Comparison of ENCODE assay signal across 26 cellular contexts in genomic region chr14:72782182-72782508, GRCh38.
DNase-seq lines count a peak whose midpoint lies in the region; ATAC-seq and TF ChIP-seq lines count a peak whose summit lies in the region.
"Had no signal": no experiment of that assay in that cellular context is flagged by ENCODE, and none has a peak within 500 bp of the region (broad histone marks: within the 10 kb centered on the region; RNA-seq: fewer than 3 reads in every experiment).

No MANE protein-coding gene starts in this region.

- H3K4me3 ChIP-seq in AG04450 (ENCODE audit: low read depth, low read length) (no peak overlapping the region), IMR-90 (ENCODE audit: insufficient read depth, low read depth, low read length) (no peak overlapping the region), fibroblast of lung (replicated peaks in 1 of 4; ENCODE audit: control extremely low read depth in 1 of 4, insufficient read depth in 1 of 4, low read depth in 3 of 4, low read length in 4 of 4) (no peak overlapping the region)
- H3K4me3 ChIP-seq: heart right ventricle, tibial nerve had no signal

- H3K4me1 ChIP-seq in IMR-90 (ENCODE audit: control insufficient read depth, insufficient read depth, low read length) (peaks cover 12% of the 10 kb centered on the region), fibroblast of lung (ENCODE audit: control insufficient read depth, extremely low read depth, insufficient read depth, low read length) (peaks cover 9% of the 10 kb centered on the region)
- H3K4me1 ChIP-seq: tibial nerve had no signal

- peak overlapping the region; percentile 33; the same call in 1 of the 2 replicates for H4K5ac ChIP-seq in IMR-90 (ENCODE audit: low read depth, low read length)

- H3K4ac ChIP-seq in IMR-90 (ENCODE audit: low read depth, low read length) = peak overlapping the region; percentile 27

- 0 out of 3 replicates have a peak overlapping the region, but pooled peaks have one; percentile 26 for H2BK15ac ChIP-seq in IMR-90 (ENCODE audit: low read depth, low read length)

- POLR2A ChIA-PET in AG04450 (lab: Yijun Ruan, JAX) = interaction anchor here (0.5 to 2.0 kb wide), 2 partner anchors 20 to 39 kb away, joined by 3 to 6 read pairs; no protein-coding TSS in a partner anchor
- POLR2A ChIA-PET in IMR-90 (lab: Charles Lee; ENCODE audit: unreplicated experiment) = no interaction called here

- no peaks in the 10 kb centered on the region for H3K27me3 ChIP-seq in AG04450 (ENCODE audit: control insufficient read depth, insufficient read depth, low read length)
- no peaks in the 10 kb centered on the region for H3K27me3 ChIP-seq in IMR-90 (ENCODE audit: control insufficient read depth, insufficient read depth, low read length)
- no peaks in the 10 kb centered on the region for H3K27me3 ChIP-seq in fibroblast of lung (ENCODE audit: control insufficient read depth, insufficient read depth, low read length)
- H3K27me3 ChIP-seq: heart right ventricle, tibial nerve had no signal

- DNase-seq in AG04450 (ENCODE audit: low read depth, low spot score) = no peak
- DNase-seq in IMR-90 = no peak
- DNase-seq in fibroblast of lung (ENCODE audit: low read depth in 2 of 2) = no peak
- no peak for DNase-seq in progenitor cell of endocrine pancreas (ENCODE audit: low spot score, unreplicated experiment)
- DNase-seq in activated T-helper 1 cell treated with anti-CD3 and anti-CD28 coated beads, Interleukin-12 subunit alpha, Interleukin-12 subunit beta, Interleukin-2, Interleukin-4 antibody, amounts not matched to agents 30 ng/mL and 10 ng/mL and 1 ng/mL, durations not matched to agents 14 hours and 24 hours and 36 hours (ENCODE audit: low spot score) = no peak
- DNase-seq: activated naive CD4-positive, alpha-beta T cell treated with Interleukin-2 at 50 U/mL for 16 hours; activated T-cell treated with anti-CD3 and anti-CD28 coated beads, Interleukin-2, amount 50 U/mL, for 48 hours; C1 segment of cervical spinal cord; DMS79; effector CD8-positive, alpha-beta T cell; GDM1; heart right ventricle; Kasumi-1; MV-4-11; NCI-H446; NCI-H82; nucleus accumbens; OCI-M1; stimulated activated CD4-positive, alpha-beta T cell treated with anti-CD3 and anti-CD28 coated beads, Interleukin-2, amount 100 ng/mL, for 24 hours had no signal

- peak overlapping the region; percentile 95 for H3K27ac Mint-ChIP-seq in progenitor cell of endocrine pancreas
- H3K27ac Mint-ChIP-seq in activated T-helper 1 cell treated with anti-CD3 and anti-CD28 coated beads, Interleukin-12 subunit alpha, Interleukin-12 subunit beta, Interleukin-2, Interleukin-4 antibody, amounts not matched to agents 30 ng/mL and 10 ng/mL and 1 ng/mL, durations not matched to agents 14 hours and 24 hours and 36 hours = no peak overlapping the region
- H3K27ac Mint-ChIP-seq: activated CD8-positive, alpha-beta memory T cell treated with anti-CD3 and anti-CD28 coated beads, Interleukin-2, amount 10 ng/mL, durations not matched to agents 7 days and 5 days; WTC11 had no signal

- H4K8ac ChIP-seq in IMR-90 (ENCODE audit: low read depth in 2 of 2, low read length in 2 of 2) = peak overlapping the region in 1 of 2 experiments; percentile 76; a peak in 2 of 4 replicates

- no peak overlapping the region for H3K56ac ChIP-seq in IMR-90 (ENCODE audit: extremely low read depth, insufficient read depth, low read length)

- H3K9ac ChIP-seq in IMR-90 (ENCODE audit: low read depth, low read length) = no peak overlapping the region
- H3K9ac ChIP-seq in fibroblast of lung (ENCODE audit: insufficient read depth, low read length) = no peak overlapping the region

- H2AFZ ChIP-seq in IMR-90 (replicated peaks; ENCODE audit: low read length, poor library complexity) = peak overlapping the region; percentile 38
- H2AFZ ChIP-seq in fibroblast of lung (ENCODE audit: low read length) = no peak overlapping the region

- H3K23ac ChIP-seq in IMR-90 (ENCODE audit: low read depth, low read length) = no peak overlapping the region

- H3K27ac ChIP-seq in AG04450 (ENCODE audit: low read depth, low read length) = peak overlapping the region; percentile 63
- peak overlapping the region; percentile 8; the same call in 1 of the 2 replicates for H3K27ac ChIP-seq in IMR-90 (ENCODE audit: insufficient read depth, low read length)
- H3K27ac ChIP-seq in fibroblast of lung (ENCODE audit: insufficient read depth, low read length) = peak overlapping the region; percentile 22
- H3K27ac ChIP-seq: HL-60, tibial nerve had no signal

- H2AK9ac ChIP-seq in IMR-90 (replicated peaks; ENCODE audit: low read depth, low read length, poor library complexity) = peak overlapping the region; percentile 65

- no peaks in the 10 kb centered on the region for H3K36me3 Mint-ChIP-seq in progenitor cell of endocrine pancreas (ENCODE audit: insufficient read depth)
- H3K36me3 Mint-ChIP-seq in activated T-helper 1 cell treated with anti-CD3 and anti-CD28 coated beads, Interleukin-12 subunit alpha, Interleukin-12 subunit beta, Interleukin-2, Interleukin-4 antibody, amounts not matched to agents 30 ng/mL and 10 ng/mL and 1 ng/mL, durations not matched to agents 14 hours and 24 hours and 36 hours (ENCODE audit: low read depth) = peaks cover 11% of the 10 kb centered on the region

- H2BK20ac ChIP-seq in IMR-90 (ENCODE audit: low read depth, low read length) = peak overlapping the region; percentile 64; the same call in 1 of the 2 replicates

- H4K20me1 ChIP-seq in IMR-90 (ENCODE audit: insufficient read depth, low read length) = 0 out of 2 replicates have a peak, but pooled peaks cover 3% of the 10 kb centered on the region
- no peaks in the 10 kb centered on the region for H4K20me1 ChIP-seq in fibroblast of lung (ENCODE audit: control insufficient read depth, extremely low read depth, insufficient read depth, low read length)

- no peaks in the 10 kb centered on the region for H3K27me3 Mint-ChIP-seq in progenitor cell of endocrine pancreas
- peaks cover 3% of the 10 kb centered on the region for H3K27me3 Mint-ChIP-seq in activated T-helper 1 cell treated with anti-CD3 and anti-CD28 coated beads, Interleukin-12 subunit alpha, Interleukin-12 subunit beta, Interleukin-2, Interleukin-4 antibody, amounts not matched to agents 30 ng/mL and 10 ng/mL and 1 ng/mL, durations not matched to agents 14 hours and 24 hours and 36 hours (ENCODE audit: insufficient read depth)

- 100% methylated on average over 2 of the region's 3 CpGs; no CpG with 5 or more reads in 1 of the 2 experiments for WGBS in IMR-90 (ENCODE audit: extremely low coverage in 2 of 2, insufficient read length in 1 of 2), 2 experiments

- no peak overlapping the region for H4K91ac ChIP-seq in IMR-90 (ENCODE audit: insufficient read depth, low read depth, low read length)

- H3K14ac ChIP-seq in IMR-90 (replicated peaks; ENCODE audit: low read depth, low read length) = peak overlapping the region; percentile 2; the same call in 1 of the 2 replicates

- H3K9me3 ChIP-seq in AG04450 (ENCODE audit: control insufficient read depth, insufficient read depth, low read length) = peaks cover 8% of the 10 kb centered on the region; the same call in 1 of the 2 replicates
- peaks cover 3% of the 10 kb centered on the region; the same call in 1 of the 2 replicates for H3K9me3 ChIP-seq in IMR-90 (ENCODE audit: control insufficient read depth, insufficient read depth, low read length)
- H3K9me3 ChIP-seq in fibroblast of lung (ENCODE audit: control insufficient read depth, insufficient read depth, low read depth, low read length) = no peaks in the 10 kb centered on the region
- H3K9me3 ChIP-seq: tibial nerve had no signal

- peaks cover 6% of the 10 kb centered on the region for H3K9me3 Mint-ChIP-seq in progenitor cell of endocrine pancreas (ENCODE audit: low read depth)
- H3K9me3 Mint-ChIP-seq in activated T-helper 1 cell treated with anti-CD3 and anti-CD28 coated beads, Interleukin-12 subunit alpha, Interleukin-12 subunit beta, Interleukin-2, Interleukin-4 antibody, amounts not matched to agents 30 ng/mL and 10 ng/mL and 1 ng/mL, durations not matched to agents 14 hours and 24 hours and 36 hours = peaks cover 12% of the 10 kb centered on the region

- H2BK120ac ChIP-seq in IMR-90 (ENCODE audit: low read depth, low read length) = peak overlapping the region; percentile 61; the same call in 1 of the 2 replicates

- H2AK5ac ChIP-seq in IMR-90 (ENCODE audit: low read depth, low read length) = no peak overlapping the region

- no peaks in the 10 kb centered on the region for H3K36me3 ChIP-seq in IMR-90 (ENCODE audit: control insufficient read depth, insufficient read depth, low read length)
- H3K36me3 ChIP-seq in fibroblast of lung (ENCODE audit: control insufficient read depth, insufficient read depth, low read length) = no peaks in the 10 kb centered on the region
- H3K36me3 ChIP-seq: heart right ventricle, tibial nerve had no signal

- dilution Hi-C loops in IMR-90 (cut with HindIII; ENCODE audit: low sequenced_read_pairs, unreplicated experiment) = no loop called here

- peak; percentile 10; the same call in 1 of the 2 replicates for ATAC-seq in IMR-90 (ENCODE audit: low read depth)
- no peak for ATAC-seq in HG03457 (IDR thresholded peaks at IDR 0.05; ENCODE audit: unreplicated experiment)
- no peak for ATAC-seq in HG02588 (IDR thresholded peaks at IDR 0.05; ENCODE audit: unreplicated experiment)
- ATAC-seq: activated CD8-positive, alpha-beta memory T cell treated with anti-CD3 and anti-CD28 coated beads, Interleukin-2, amount 10 ng/mL, durations not matched to agents 7 days and 5 days; heart right ventricle; Right ventricle myocardium inferior; WTC11 had no signal

- TF ChIP-seq RAD21 in IMR-90 (IDR thresholded peaks at IDR 0.05; ENCODE audit: low read length) = no peak

- CTCF ChIA-PET in AG04450 (lab: Charles Lee) = interaction anchor here (1.0 to 1.2 kb wide), 2 partner anchors 265 to 268 kb away, joined by 3 to 5 read pairs; no protein-coding TSS in a partner anchor
- CTCF ChIA-PET in IMR-90 (lab: Yijun Ruan, JAX) = no interaction called here

- no TSS peak for BruUV-seq in IMR-90 (replicated peaks; lab: Mats Ljungman, UMichigan)

- peaks cover 39% of the 10 kb centered on the region for H3K4me1 Mint-ChIP-seq in progenitor cell of endocrine pancreas (ENCODE audit: low read depth)
- peaks cover 12% of the 10 kb centered on the region for H3K4me1 Mint-ChIP-seq in activated T-helper 1 cell treated with anti-CD3 and anti-CD28 coated beads, Interleukin-12 subunit alpha, Interleukin-12 subunit beta, Interleukin-2, Interleukin-4 antibody, amounts not matched to agents 30 ng/mL and 10 ng/mL and 1 ng/mL, durations not matched to agents 14 hours and 24 hours and 36 hours (ENCODE audit: low read depth)

- peaks cover 14% of the 10 kb centered on the region for H3K9me1 ChIP-seq in IMR-90 (ENCODE audit: insufficient read depth, low read length)

- peak overlapping the region; percentile 77 for H2BK5ac ChIP-seq in IMR-90 (ENCODE audit: low read depth, low read length, poor library complexity, severe bottlenecking)

- H3K18ac ChIP-seq in IMR-90 (ENCODE audit: low read depth, low read length) = peak overlapping the region; percentile 58; the same call in 1 of the 2 replicates

- H3K4me3 Mint-ChIP-seq in progenitor cell of endocrine pancreas (ENCODE audit: low read depth) = no peak overlapping the region
- no peak overlapping the region for H3K4me3 Mint-ChIP-seq in activated T-helper 1 cell treated with anti-CD3 and anti-CD28 coated beads, Interleukin-12 subunit alpha, Interleukin-12 subunit beta, Interleukin-2, Interleukin-4 antibody, amounts not matched to agents 30 ng/mL and 10 ng/mL and 1 ng/mL, durations not matched to agents 14 hours and 24 hours and 36 hours
- H3K4me3 Mint-ChIP-seq: activated CD8-positive, alpha-beta memory T cell treated with anti-CD3 and anti-CD28 coated beads, Interleukin-2, amount 10 ng/mL, durations not matched to agents 7 days and 5 days; WTC11 had no signal

- H3K79me1 ChIP-seq in IMR-90 (ENCODE audit: low read depth in 1 of 2, low read length in 2 of 2) = peaks cover 39 to 73% of the 10 kb centered on the region in 2 experiments

- TF ChIP-seq POLR2A in IMR-90 (IDR thresholded peaks at IDR 0.05; ENCODE audit: low read depth, low read length) = no peak

- in situ Hi-C loops in IMR-90 (cut with MboI; ENCODE audit: low sequenced_read_pairs) = no loop called here

- intact Hi-C loops in IMR-90 (cut with micrococcal nuclease) = no loop called here
- intact Hi-C loops in activated T-helper 1 cell treated with anti-CD3 and anti-CD28 coated beads, Interleukin-12 subunit alpha, Interleukin-12 subunit beta, Interleukin-2, Interleukin-4 antibody, amounts not matched to agents 30 ng/mL and 10 ng/mL and 1 ng/mL, durations not matched to agents 14 hours and 24 hours and 36 hours (cut with micrococcal nuclease) = no loop called here

- TF ChIP-seq CTCF in AG04450 (IDR thresholded peaks at IDR 0.05; ENCODE audit: low read depth, low read length) (no peak), IMR-90 (conservative IDR thresholded peaks at IDR 0.05; ENCODE audit: low read depth, low read length) (no peak), fibroblast of lung (conservative IDR thresholded peaks at IDR 0.05 in 1 of 2, IDR thresholded peaks at IDR 0.05 in 1 of 2; ENCODE audit: low read depth in 1 of 2, low read length in 2 of 2) (no peak), progenitor cell of endocrine pancreas (IDR thresholded peaks at IDR 0.05; ENCODE audit: unreplicated experiment) (no peak)

- H3K4me2 ChIP-seq in IMR-90 (ENCODE audit: low read depth, low read length) = no peak overlapping the region
- no peak overlapping the region for H3K4me2 ChIP-seq in fibroblast of lung (ENCODE audit: extremely low read depth, insufficient read depth, low read length)

- H3K79me2 ChIP-seq in fibroblast of lung (ENCODE audit: control insufficient read depth, insufficient read depth, low read length) = peaks cover 7% of the 10 kb centered on the region

Comparison
In these comparisons a context has a peak if more than half of its experiments do, and no peak if none do; other contexts are left out.
1. H3K27ac ChIP-seq: peak in every context shown above with its lines; median percentile 63 in AG04450; 22 in fibroblast of lung; 8 in IMR-90.